1 cellular context compared by ENCODE assay signal in genomic region chr21:44010429-44010828, GRCh38.
TF ChIP-seq lines count a peak whose summit lies in the region.

No MANE protein-coding gene starts in this region.

TF ChIP-seq in HEK293, 187 proteins besides CTCF, POLR2A, EP300 and RAD21 (continued from another document):
- TF ChIP-seq ZNF354C (tag by site-specific recombination; IDR thresholded peaks at IDR 0.05; ENCODE audit: borderline replicate concordance, low read depth), result no peak
- peak; percentile 45; the same call in 1 of the 2 replicates for TF ChIP-seq ZNF394 (tag by site-specific recombination; IDR thresholded peaks at IDR 0.05; ENCODE audit: borderline replicate concordance)
- no peak for TF ChIP-seq ZNF747 (tag by site-specific recombination; IDR thresholded peaks at IDR 0.05)
- no peak for TF ChIP-seq EGR2 (tag by site-specific recombination; IDR thresholded peaks at IDR 0.05; ENCODE audit: low read depth)
- TF ChIP-seq ZNF341 (tag by site-specific recombination; IDR thresholded peaks at IDR 0.05; ENCODE audit: low read depth), result peak; percentile 40; the same call in 1 of the 2 replicates
- no peak for TF ChIP-seq ZNF76 (tag by site-specific recombination; IDR thresholded peaks at IDR 0.05; ENCODE audit: borderline replicate concordance, low read depth)
- no peak for TF ChIP-seq ZBTB49 (tag by site-specific recombination; IDR thresholded peaks at IDR 0.05; ENCODE audit: low read depth)
